ENCODE assay signal across 9 cellular contexts in the genomic region with DNA sequence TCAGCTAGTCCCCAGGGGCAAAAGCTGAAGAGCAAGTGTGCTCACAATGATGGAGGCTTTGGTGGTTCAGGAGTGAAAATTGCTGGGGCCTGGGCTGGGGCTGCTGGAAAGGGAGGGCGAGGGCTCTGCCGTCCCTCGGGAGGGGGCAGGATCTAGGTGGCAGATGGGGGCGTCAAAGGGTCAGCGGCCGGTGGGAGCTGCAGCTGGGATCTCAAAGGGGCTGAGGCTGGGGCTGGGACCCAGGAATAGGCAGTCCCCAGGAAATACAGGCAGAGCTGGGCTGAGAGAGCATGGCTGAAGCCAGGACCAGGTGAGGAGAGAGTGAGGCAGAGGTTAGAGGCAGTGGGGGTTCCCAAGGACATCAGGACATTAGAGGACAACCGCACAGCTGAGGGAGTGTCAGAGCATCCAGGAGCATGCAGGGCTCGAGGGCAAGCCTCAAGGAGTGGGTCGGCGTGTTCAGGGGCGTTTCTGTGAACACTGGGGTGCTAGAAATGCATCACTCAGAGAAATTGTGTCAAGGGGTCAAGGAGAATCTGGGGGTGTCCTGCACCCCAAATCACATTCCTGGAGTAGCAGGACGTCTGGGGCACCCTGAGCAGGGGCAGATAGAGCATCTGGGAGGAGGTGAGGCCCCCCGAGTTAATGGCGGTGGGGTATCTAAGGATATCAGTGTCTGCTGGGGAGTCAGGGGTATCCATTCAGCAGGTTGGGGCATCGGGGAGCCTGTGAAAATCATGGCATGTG. TPM values are rescaled to one million over a fixed set of nuclear protein-coding genes. Genes with fewer than 3 reads are reported as not detected.
DNase-seq lines count a peak whose midpoint lies in the region; ATAC-seq, FAIRE-seq and TF ChIP-seq lines count a peak whose summit lies in the region.
"Had no signal": no experiment of that assay in that cellular context is flagged by ENCODE, and none has a peak within 500 bp of the region (broad histone marks: within the 10 kb centered on the region; RNA-seq: fewer than 3 reads in every experiment).

No MANE protein-coding gene starts in this region.

- no peaks in the 10 kb centered on the region for H3K27me3 Mint-ChIP-seq in activated CD4-positive, alpha-beta memory T cell treated with anti-CD3 and anti-CD28 coated beads for 36 hours
- peaks cover 9% of the 10 kb centered on the region for H3K27me3 Mint-ChIP-seq in glutamatergic neuron (ENCODE audit: unreplicated experiment)

- H3K4me2 ChIP-seq in skeletal muscle satellite cell (ENCODE audit: low read length): peak overlapping the region; percentile 80

- intact Hi-C loops in activated CD4-positive, alpha-beta memory T cell treated with anti-CD3 and anti-CD28 coated beads for 36 hours (cut with micrococcal nuclease): no loop called here

- TF ChIP-seq POLR2A in GM12892 (IDR thresholded peaks at IDR 0.05; ENCODE audit: low read depth, low read length): no peak

- ATAC-seq in HG03097 (IDR thresholded peaks at IDR 0.05; ENCODE audit: low FRiP score, unreplicated experiment): no peak

- CTCF ChIA-PET in HEK293 (lab: Yijun Ruan, JAX): interaction anchor here (0.8 kb wide), 1 partner anchor 183 kb away, joined by 3 read pairs; no protein-coding TSS in a partner anchor
- CTCF ChIA-PET in activated CD4-positive, alpha-beta memory T cell treated with anti-CD3 and anti-CD28 coated beads for 36 hours (lab: Charles Lee): interaction anchor here (2.4 kb wide), 1 partner anchor 16 kb away, joined by 8 read pairs; the partner anchor contains the start of gene SDHAF1

- FAIRE-seq in GM12892 (lab: Jason Lieb, UNC): no peak

- no peak for DNase-seq in activated CD4-positive, alpha-beta memory T cell treated with anti-CD3 and anti-CD28 coated beads for 36 hours
- DNase-seq in glutamatergic neuron (no peak), KBM-7 (no peak), GM12892 (ENCODE audit: insufficient read length) (no peak), AG20443 (ENCODE audit: low spot score) (no peak)
- DNase-seq: NCI-H1694 treated with DMSO at 0.1 percent for 48 hours had no signal

- H3K27ac Mint-ChIP-seq in activated CD4-positive, alpha-beta memory T cell treated with anti-CD3 and anti-CD28 coated beads for 36 hours: no peak overlapping the region
- H3K27ac Mint-ChIP-seq in glutamatergic neuron (ENCODE audit: unreplicated experiment): peak overlapping the region; percentile 86

- H3K36me3 ChIP-seq in HEK293 (ENCODE audit: control insufficient read depth in 2 of 2, insufficient read depth in 1 of 2, low read length in 2 of 2) (peaks cover 7 to 27% of the 10 kb centered on the region in 2 experiments; a peak in 2 of 3 replicates), skeletal muscle satellite cell (ENCODE audit: insufficient read depth, low read length) (no peaks in the 10 kb centered on the region)

- no peaks in the 10 kb centered on the region for H3K27me3 ChIP-seq in skeletal muscle satellite cell (ENCODE audit: control insufficient read depth, insufficient read depth, low read length)

- POLR2A ChIA-PET in HEK293 (lab: Yijun Ruan, JAX): interaction anchor here (1.2 to 2.3 kb wide), 4 partner anchors 11 to 44 kb away, joined by 3 to 12 read pairs (median 4); partner anchors contain the start of gene THAP8
- POLR2A ChIA-PET in activated CD4-positive, alpha-beta memory T cell treated with anti-CD3 and anti-CD28 coated beads for 36 hours (lab: Charles Lee): no interaction called here

- H3K4me3 Mint-ChIP-seq in activated CD4-positive, alpha-beta memory T cell treated with anti-CD3 and anti-CD28 coated beads for 36 hours: peak overlapping the region; percentile 45
- H3K4me3 Mint-ChIP-seq in glutamatergic neuron (ENCODE audit: unreplicated experiment): peak overlapping the region; percentile 76

- peaks cover 31% of the 10 kb centered on the region for H3K4me1 Mint-ChIP-seq in activated CD4-positive, alpha-beta memory T cell treated with anti-CD3 and anti-CD28 coated beads for 36 hours (ENCODE audit: low read depth)
- H3K4me1 Mint-ChIP-seq in glutamatergic neuron (ENCODE audit: low read depth, unreplicated experiment): peaks cover 15% of the 10 kb centered on the region

- H3K4me3 ChIP-seq in HEK293 (ENCODE audit: low read depth, low read length) (no peak overlapping the region), skeletal muscle satellite cell (ENCODE audit: low read length) (peak overlapping the region; percentile 63)

- H3K4me1 ChIP-seq in HEK293 (ENCODE audit: control insufficient read depth, insufficient read depth, low read length): peaks cover 15% of the 10 kb centered on the region
- peaks cover 17% of the 10 kb centered on the region for H3K4me1 ChIP-seq in skeletal muscle satellite cell (ENCODE audit: control insufficient read depth, insufficient read depth, low read length)

- H3K9ac ChIP-seq in skeletal muscle satellite cell (ENCODE audit: low read depth, low read length): peak overlapping the region; percentile 74

- H3K9me3 ChIP-seq in HEK293 (ENCODE audit: control insufficient read depth, insufficient read depth, low read depth, low read length): no peaks in the 10 kb centered on the region
- H3K9me3 ChIP-seq in skeletal muscle satellite cell (replicated peaks; ENCODE audit: low read length): no peaks in the 10 kb centered on the region

- in situ Hi-C loops in KBM-7 (cut with MboI; ENCODE audit: low pct_unique_long_range_greater_than_20kb, low sequenced_read_pairs): no loop called here

- no peaks in the 10 kb centered on the region for H3K36me3 Mint-ChIP-seq in activated CD4-positive, alpha-beta memory T cell treated with anti-CD3 and anti-CD28 coated beads for 36 hours
- no peaks in the 10 kb centered on the region for H3K36me3 Mint-ChIP-seq in glutamatergic neuron (ENCODE audit: unreplicated experiment)

- no peak for TF ChIP-seq CTCF in HEK293 (tag by site-specific recombination; IDR thresholded peaks at IDR 0.05)
- no peak for TF ChIP-seq CTCF in glutamatergic neuron (IDR thresholded peaks at IDR 0.05; ENCODE audit: partially characterized antibody, unreplicated experiment)

- H3K27ac ChIP-seq in HEK293 (ENCODE audit: extremely low read depth, low read depth, low read length): peak overlapping the region; percentile 38; the same call in 1 of the 2 replicates

- H3K9me3 Mint-ChIP-seq in activated CD4-positive, alpha-beta memory T cell treated with anti-CD3 and anti-CD28 coated beads for 36 hours: no peaks in the 10 kb centered on the region
- peaks cover 2% of the 10 kb centered on the region for H3K9me3 Mint-ChIP-seq in glutamatergic neuron (ENCODE audit: unreplicated experiment)

TF ChIP-seq in HEK293, 187 proteins besides CTCF, POLR2A, EP300 and RAD21 (continues in another document):
- TF ChIP-seq, protein P1, sequence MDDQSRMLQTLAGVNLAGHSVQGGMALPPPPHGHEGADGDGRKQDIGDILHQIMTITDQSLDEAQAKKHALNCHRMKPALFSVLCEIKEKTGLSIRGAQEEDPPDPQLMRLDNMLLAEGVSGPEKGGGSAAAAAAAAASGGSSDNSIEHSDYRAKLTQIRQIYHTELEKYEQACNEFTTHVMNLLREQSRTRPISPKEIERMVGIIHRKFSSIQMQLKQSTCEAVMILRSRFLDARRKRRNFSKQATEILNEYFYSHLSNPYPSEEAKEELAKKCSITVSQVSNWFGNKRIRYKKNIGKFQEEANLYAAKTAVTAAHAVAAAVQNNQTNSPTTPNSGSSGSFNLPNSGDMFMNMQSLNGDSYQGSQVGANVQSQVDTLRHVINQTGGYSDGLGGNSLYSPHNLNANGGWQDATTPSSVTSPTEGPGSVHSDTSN (CRISPR knock-in tag; IDR thresholded peaks at IDR 0.05): no peak
- TF ChIP-seq, protein P2, sequence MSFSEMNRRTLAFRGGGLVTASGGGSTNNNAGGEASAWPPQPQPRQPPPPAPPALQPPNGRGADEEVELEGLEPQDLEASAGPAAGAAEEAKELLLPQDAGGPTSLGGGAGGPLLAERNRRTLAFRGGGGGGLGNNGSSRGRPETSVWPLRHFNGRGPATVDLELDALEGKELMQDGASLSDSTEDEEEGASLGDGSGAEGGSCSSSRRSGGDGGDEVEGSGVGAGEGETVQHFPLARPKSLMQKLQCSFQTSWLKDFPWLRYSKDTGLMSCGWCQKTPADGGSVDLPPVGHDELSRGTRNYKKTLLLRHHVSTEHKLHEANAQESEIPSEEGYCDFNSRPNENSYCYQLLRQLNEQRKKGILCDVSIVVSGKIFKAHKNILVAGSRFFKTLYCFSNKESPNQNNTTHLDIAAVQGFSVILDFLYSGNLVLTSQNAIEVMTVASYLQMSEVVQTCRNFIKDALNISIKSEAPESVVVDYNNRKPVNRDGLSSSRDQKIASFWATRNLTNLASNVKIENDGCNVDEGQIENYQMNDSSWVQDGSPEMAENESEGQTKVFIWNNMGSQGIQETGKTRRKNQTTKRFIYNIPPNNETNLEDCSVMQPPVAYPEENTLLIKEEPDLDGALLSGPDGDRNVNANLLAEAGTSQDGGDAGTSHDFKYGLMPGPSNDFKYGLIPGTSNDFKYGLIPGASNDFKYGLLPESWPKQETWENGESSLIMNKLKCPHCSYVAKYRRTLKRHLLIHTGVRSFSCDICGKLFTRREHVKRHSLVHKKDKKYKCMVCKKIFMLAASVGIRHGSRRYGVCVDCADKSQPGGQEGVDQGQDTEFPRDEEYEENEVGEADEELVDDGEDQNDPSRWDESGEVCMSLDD (tag by site-specific recombination; IDR thresholded peaks at IDR 0.05): peak; percentile 92

RNA-seq across cellular contexts. Expression of gene SYNE4, which starts 1.2 kb away (rescaled TPM):
- 1 to 10 TPM; 2.0 to 2.9 TPM for total RNA-seq in activated CD4-positive, alpha-beta memory T cell treated with anti-CD3 and anti-CD28 coated beads for 36 hours
- total RNA-seq in glutamatergic neuron (ENCODE audit: unreplicated experiment): 2.0 TPM
- not detected in 2 replicates for total RNA-seq in skeletal muscle satellite cell (2012; rRNA removed)
- polyA plus RNA-seq in GM12892 (2012; ENCODE audit: missing spikeins): 1.4 TPM

RNA-seq across cellular contexts. Expression of gene ALKBH6, which starts 4.2 kb away (rescaled TPM):
- total RNA-seq in activated CD4-positive, alpha-beta memory T cell treated with anti-CD3 and anti-CD28 coated beads for 36 hours: 10 to 100 TPM; 40.9 to 44.7 TPM
- total RNA-seq in glutamatergic neuron (ENCODE audit: unreplicated experiment): 29.5 TPM
- total RNA-seq in skeletal muscle satellite cell (2012; rRNA removed): 20.3 and 26.6 TPM in 2 replicates
- polyA plus RNA-seq in GM12892 (2012; ENCODE audit: missing spikeins): 40.1 TPM

RNA-seq across cellular contexts. Expression of gene SDHAF1, which starts 14.8 kb away (rescaled TPM):
- 10 to 100 TPM; 15.8 to 18.9 TPM for total RNA-seq in activated CD4-positive, alpha-beta memory T cell treated with anti-CD3 and anti-CD28 coated beads for 36 hours
- 17.7 TPM for total RNA-seq in glutamatergic neuron (ENCODE audit: unreplicated experiment)
- 13.9 and 15.9 TPM in 2 replicates for total RNA-seq in skeletal muscle satellite cell (2012; rRNA removed)
- polyA plus RNA-seq in GM12892 (2012; ENCODE audit: missing spikeins): 12.2 TPM

RNA-seq across cellular contexts. Expression of gene CLIP3, which starts 22.9 kb away (rescaled TPM):
- under 1 TPM; 0.12 to 0.44 TPM for total RNA-seq in activated CD4-positive, alpha-beta memory T cell treated with anti-CD3 and anti-CD28 coated beads for 36 hours
- total RNA-seq in glutamatergic neuron (ENCODE audit: unreplicated experiment): 146 TPM
- total RNA-seq in skeletal muscle satellite cell (2012; rRNA removed): 7.0 and 7.4 TPM in 2 replicates
- 1.2 TPM for polyA plus RNA-seq in GM12892 (2012; ENCODE audit: missing spikeins)

RNA-seq across cellular contexts. Expression of gene THAP8, which starts 44.3 kb away (rescaled TPM):
- 1 to 10 TPM; 2.1 to 2.2 TPM for total RNA-seq in activated CD4-positive, alpha-beta memory T cell treated with anti-CD3 and anti-CD28 coated beads for 36 hours
- 10.1 TPM for total RNA-seq in glutamatergic neuron (ENCODE audit: unreplicated experiment)
- 2.0 and 4.6 TPM in 2 replicates for total RNA-seq in skeletal muscle satellite cell (2012; rRNA removed)
- polyA plus RNA-seq in GM12892 (2012; ENCODE audit: missing spikeins): 2.9 TPM
